ENCODE assay signal across 12 cellular contexts in the genomic region with DNA sequence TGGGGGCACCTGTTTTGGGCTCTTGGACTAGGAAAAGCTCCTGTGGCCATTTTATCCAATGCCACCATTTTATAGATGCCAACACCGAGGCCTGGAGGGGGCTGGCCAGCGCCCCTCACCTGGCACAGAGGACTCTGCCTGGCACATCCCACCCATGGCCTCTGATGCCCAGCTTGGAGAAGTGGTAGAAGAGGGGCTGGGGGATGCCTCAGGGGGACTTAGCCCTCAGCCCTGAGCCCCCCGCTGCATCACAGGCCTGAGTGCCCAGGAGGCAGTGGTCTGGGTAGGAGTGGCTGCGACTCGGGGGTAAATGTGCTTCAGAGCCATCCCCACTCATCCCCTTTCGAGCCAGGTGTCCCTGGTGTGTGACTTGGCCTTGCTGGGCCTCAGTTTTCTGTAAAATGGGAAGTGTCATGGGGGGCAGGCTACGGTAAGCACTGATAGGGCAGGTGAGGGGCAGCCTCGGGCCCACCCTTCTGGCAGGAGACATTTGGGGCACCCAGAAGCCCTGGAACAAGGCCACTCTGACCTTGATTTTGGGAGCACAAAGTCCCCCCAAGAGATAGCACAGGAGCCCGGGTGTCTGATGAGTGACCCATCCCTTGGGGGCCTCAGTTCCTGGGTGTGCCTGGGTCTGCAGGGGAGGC. TPM values are rescaled to one million over a fixed set of nuclear protein-coding genes. Genes with fewer than 3 reads are reported as not detected.
A peak's percentile ranks its signal among the peaks of the same experiment; 100 is the strongest.
DNase-seq lines count a peak whose midpoint lies in the region; ATAC-seq and TF ChIP-seq lines count a peak whose summit lies in the region.
"Had no signal": no experiment of that assay in that cellular context is flagged by ENCODE, and none has a peak within 500 bp of the region (broad histone marks: within the 10 kb centered on the region; RNA-seq: fewer than 3 reads in every experiment).

No MANE protein-coding gene starts in this region.

- H3K4me3 ChIP-seq in skin epidermis (no peak overlapping the region), tibial artery (no peak overlapping the region)
- H3K4me3 ChIP-seq: HAP-1, pancreas had no signal

- H3K9me3 ChIP-seq in T-helper 17 cell (ENCODE audit: control insufficient read depth, low read length, poor library complexity, severe bottlenecking) (no peaks in the 10 kb centered on the region), tibial artery (no peaks in the 10 kb centered on the region)
- H3K9me3 ChIP-seq: HAP-1, pancreas had no signal

- H3K27me3 Mint-ChIP-seq in T-helper 1 cell treated with Interleukin-12 subunit alpha and Interleukin-12 subunit beta and Interleukin-4 antibody, amounts not matched to agents 30 μg/mL and 1 μg/mL, for 36 hours (ENCODE audit: low read depth), result no peaks in the 10 kb centered on the region
- H3K27me3 Mint-ChIP-seq in T-helper 17 cell, result no peaks in the 10 kb centered on the region
- H3K27me3 Mint-ChIP-seq in endothelial cell (ENCODE audit: unreplicated experiment), result peaks cover 6% of the 10 kb centered on the region

- intact Hi-C loops in tibial artery (cut with DNase I; ENCODE audit: low total_unique reads), result no loop called here

- TF ChIP-seq CTCF in endothelial cell (IDR thresholded peaks at IDR 0.05; ENCODE audit: unreplicated experiment), result no peak
- no peak for TF ChIP-seq CTCF in tibial artery (IDR thresholded peaks at IDR 0.05)

- no peaks in the 10 kb centered on the region for H3K27me3 ChIP-seq in tibial artery
- H3K27me3 ChIP-seq: pancreas had no signal

- no peaks in the 10 kb centered on the region for H3K9me3 Mint-ChIP-seq in T-helper 1 cell treated with Interleukin-12 subunit alpha and Interleukin-12 subunit beta and Interleukin-4 antibody, amounts not matched to agents 30 μg/mL and 1 μg/mL, for 36 hours
- H3K9me3 Mint-ChIP-seq in endothelial cell (ENCODE audit: unreplicated experiment), result no peaks in the 10 kb centered on the region

- H3K4me3 Mint-ChIP-seq in T-helper 1 cell treated with Interleukin-12 subunit alpha and Interleukin-12 subunit beta and Interleukin-4 antibody, amounts not matched to agents 30 μg/mL and 1 μg/mL, for 36 hours, result peak overlapping the region; percentile 64
- H3K4me3 Mint-ChIP-seq in T-helper 17 cell (peak overlapping the region; percentile 95), endothelial cell (ENCODE audit: unreplicated experiment) (no peak overlapping the region)

- no peak for DNase-seq in T-helper 1 cell
- DNase-seq in T-helper 17 cell, result no peak
- DNase-seq in endothelial cell (ENCODE audit: low spot score), result no peak
- no peak for DNase-seq in HPDE6-E6E7 (ENCODE audit: extremely low spot score)
- no peak for DNase-seq in tibial artery
- DNase-seq in SW480 (ENCODE audit: low spot score), result no peak
- DNase-seq: NCI-H774 had no signal

- H3K27ac ChIP-seq in skin epidermis, result peak overlapping the region in 20 of 21 experiments; percentile 9 to 88 (median 60)
- H3K27ac ChIP-seq in tibial artery, result no peak overlapping the region
- H3K27ac ChIP-seq: 22Rv1, pancreas had no signal

- peaks cover 65% of the 10 kb centered on the region for H3K4me1 Mint-ChIP-seq in T-helper 1 cell treated with Interleukin-12 subunit alpha and Interleukin-12 subunit beta and Interleukin-4 antibody, amounts not matched to agents 30 μg/mL and 1 μg/mL, for 36 hours (ENCODE audit: low read depth)
- H3K4me1 Mint-ChIP-seq in T-helper 17 cell (peaks cover 74% of the 10 kb centered on the region), endothelial cell (ENCODE audit: unreplicated experiment) (peaks cover 68% of the 10 kb centered on the region)

- H3K4me1 ChIP-seq in tibial artery, result peaks cover 4 to 70% (median 22%) of the 10 kb centered on the region in 4 donors

- no peak for ATAC-seq in T-helper 17 cell

- no peaks in the 10 kb centered on the region for H3K36me3 ChIP-seq in tibial artery
- H3K36me3 ChIP-seq: HAP-1, pancreas had no signal

- peaks cover 15% of the 10 kb centered on the region for H3K36me3 Mint-ChIP-seq in T-helper 1 cell treated with Interleukin-12 subunit alpha and Interleukin-12 subunit beta and Interleukin-4 antibody, amounts not matched to agents 30 μg/mL and 1 μg/mL, for 36 hours (ENCODE audit: low read depth)
- H3K36me3 Mint-ChIP-seq in T-helper 17 cell (ENCODE audit: low read depth) (no peaks in the 10 kb centered on the region), endothelial cell (ENCODE audit: low read depth, unreplicated experiment) (peaks cover 20% of the 10 kb centered on the region)

- peak overlapping the region; percentile 41 for H3K27ac Mint-ChIP-seq in T-helper 1 cell treated with Interleukin-12 subunit alpha and Interleukin-12 subunit beta and Interleukin-4 antibody, amounts not matched to agents 30 μg/mL and 1 μg/mL, for 36 hours
- H3K27ac Mint-ChIP-seq in T-helper 17 cell (peak overlapping the region; percentile 100), endothelial cell (ENCODE audit: unreplicated experiment) (peak overlapping the region; percentile 93)

RNA-seq across cellular contexts. Expression of a gene that starts 22.5 kb away (rescaled TPM):
- 10 to 100 TPM; 38.7 to 39.3 TPM for total RNA-seq in T-helper 17 cell
- total RNA-seq in endothelial cell (ENCODE audit: unreplicated experiment), result 93.7 TPM

RNA-seq across cellular contexts. Expression of a gene that starts 59.3 kb away (rescaled TPM):
- total RNA-seq in T-helper 17 cell (1 to 10 TPM; 2.1 to 2.5 TPM), endothelial cell (ENCODE audit: unreplicated experiment) (14.8 TPM)

Comparison
In these comparisons a context has a peak if more than half of its experiments do, and no peak if none do; other contexts are left out.
1. H3K27ac Mint-ChIP-seq: peak in every context shown above with its lines; median percentile 100 in T-helper 17 cell; 93 in endothelial cell; 41 in T-helper 1 cell treated with Interleukin-12 subunit alpha and Interleukin-12 subunit beta and Interleukin-4 antibody, amounts not matched to agents 30 μg/mL and 1 μg/mL, for 36 hours.
2. H3K27ac ChIP-seq: peak in skin epidermis (20 of 21); none in tibial artery (0 of 2).